ENCODE assay signal across 15 cellular contexts in genomic region chr18:52822160-52822559, GRCh38.
DNase-seq lines count a peak whose midpoint lies in the region; ATAC-seq and TF ChIP-seq lines count a peak whose summit lies in the region.
"Had no signal": no experiment of that assay in that cellular context is flagged by ENCODE, and none has a peak within 500 bp of the region (broad histone marks: within the 10 kb centered on the region; RNA-seq: fewer than 3 reads in every experiment).

No MANE protein-coding gene starts in this region.

- no peaks in the 10 kb centered on the region for H3K27me3 Mint-ChIP-seq in natural killer cell (ENCODE audit: low read depth in 2 of 2)
- H3K27me3 Mint-ChIP-seq: CD4-positive, alpha-beta memory T cell had no signal

- no peaks in the 10 kb centered on the region for H3K27me3 ChIP-seq in left lung
- H3K27me3 ChIP-seq: BLaER1 had no signal

- no peak overlapping the region for H3K4me3 Mint-ChIP-seq in natural killer cell
- H3K4me3 Mint-ChIP-seq: CD14-positive monocyte; CD4-positive, alpha-beta memory T cell; H9 had no signal

- no peaks in the 10 kb centered on the region for H3K4me1 ChIP-seq in left lung
- H3K4me1 ChIP-seq: BLaER1 had no signal

- no peak overlapping the region for H3K27ac ChIP-seq in left lung
- H3K27ac ChIP-seq: BLaER1 had no signal

- H3K27ac Mint-ChIP-seq in natural killer cell, result no peak overlapping the region
- H3K27ac Mint-ChIP-seq: CD14-positive monocyte; CD4-positive, alpha-beta memory T cell; H9 had no signal

- DNase-seq in DMS53 (lab: John Stamatoyannopoulos, UW), result peak; percentile 17
- no peak for DNase-seq in DMS53 treated with DMSO at 0.1 percent for 48 hours (lab: John Stamatoyannopoulos, UW; ENCODE audit: unreplicated experiment)
- peak; percentile 60 to 94 for DNase-seq in cerebellar nuclear complex (lab: John Stamatoyannopoulos, UW)
- no peak for DNase-seq in left lung
- no peak for DNase-seq in natural killer cell
- DNase-seq in activated CD4-positive, CD25-positive, alpha-beta regulatory T cell treated with anti-CD3 and anti-CD28 coated beads, Interleukin-2, amount 50 U/mL, for 72 hours, result no peak
- DNase-seq in MV-4-11 (lab: John Stamatoyannopoulos, UW), result no peak
- DNase-seq: 8988T; CD4-positive, alpha-beta memory T cell; GDM1; H9; IMR-90 had no signal

- H3K9me3 Mint-ChIP-seq in natural killer cell, result peaks cover 10 to 12% of the 10 kb centered on the region in 2 donors

- intact Hi-C loops in left lung (cut with DNase I), result no loop called here
- intact Hi-C loops in natural killer cell (cut with micrococcal nuclease), result no loop called here

- no peaks in the 10 kb centered on the region for H3K36me3 Mint-ChIP-seq in natural killer cell
- H3K36me3 Mint-ChIP-seq: CD14-positive monocyte; CD4-positive, alpha-beta memory T cell had no signal

- ATAC-seq in left lung, result peak; percentile 84
- no peak for ATAC-seq in natural killer cell
- ATAC-seq: K562 had no signal

- H3K4me1 Mint-ChIP-seq in natural killer cell, result no peaks in the 10 kb centered on the region
- H3K4me1 Mint-ChIP-seq: CD14-positive monocyte; CD4-positive, alpha-beta memory T cell; H9 had no signal

- no peaks in the 10 kb centered on the region for H3K36me3 ChIP-seq in left lung
- H3K36me3 ChIP-seq: BLaER1 had no signal

- no peak overlapping the region for H3K4me3 ChIP-seq in left lung
- H3K4me3 ChIP-seq: BLaER1, K562 had no signal

- TF ChIP-seq CTCF in left lung (IDR thresholded peaks at IDR 0.05), result no peak
- no peak for TF ChIP-seq CTCF in natural killer cell (IDR thresholded peaks at IDR 0.05)

- peaks cover 0 to 3% of the 10 kb centered on the region in 2 donors for H3K9me3 ChIP-seq in left lung
- H3K9me3 ChIP-seq: BLaER1 had no signal

Comparison
In these comparisons a context has a peak if more than half of its experiments do, and no peak if none do; other contexts are left out.
1. DNase-seq: peak in DMS53 (single experiment) and cerebellar nuclear complex (2 of 2); none in DMS53 treated with DMSO at 0.1 percent for 48 hours (single experiment), left lung (0 of 2), natural killer cell (single experiment), activated CD4-positive, CD25-positive, alpha-beta regulatory T cell treated with anti-CD3 and anti-CD28 coated beads, Interleukin-2, amount 50 U/mL, for 72 hours (single experiment) and MV-4-11 (single experiment).